In genomic region chrX:2751291-2751690, GRCh38 we compare ENCODE assay signal across 17 cellular contexts. TPM values are rescaled to one million over a fixed set of nuclear protein-coding genes. Genes with fewer than 3 reads are reported as not detected.
"Had no signal": no experiment of that assay in that cellular context is flagged by ENCODE, and none has a peak within 500 bp of the region (broad histone marks: within the 10 kb centered on the region; RNA-seq: fewer than 3 reads in every experiment).

No MANE protein-coding gene starts in this region.

- H3K4me1 Mint-ChIP-seq: activated B cell treated with CpG ODN at 0.5 μM for 24 hours; activated CD4-positive, alpha-beta memory T cell treated with anti-CD3 and anti-CD28 coated beads, Interleukin-2, amount 10 ng/mL, durations not matched to agents 7 days and 5 days; activated CD8-positive, alpha-beta memory T cell treated with anti-CD3 and anti-CD28 coated beads, Interleukin-2, amount 10 ng/mL, durations not matched to agents 7 days and 5 days had no signal

- H3K27me3 Mint-ChIP-seq: activated B cell treated with CpG ODN at 0.5 μM for 24 hours had no signal

- H3K9me3 Mint-ChIP-seq: activated B cell treated with CpG ODN at 0.5 μM for 24 hours; activated CD4-positive, alpha-beta memory T cell treated with anti-CD3 and anti-CD28 coated beads, Interleukin-2, amount 10 ng/mL, durations not matched to agents 7 days and 5 days; dendritic cell treated with granulocyte-macrophage colony-stimulating factor and Interleukin-4, amounts not matched to agents 40 ng/mL and 50 ng/mL, for 4 days; natural killer cell treated with Interleukin-12 subunit alpha and Interleukin-12 subunit beta and Interleukin-15 and Interleukin-18, amount 100 ng/mL, for 72 hours; T-helper 2 cell treated with Interferon-gamma antibody and Interleukin-4, amounts not matched to agents 5 μg/mL and 100 μg/mL, for 36 hours had no signal

- H3K4me3 ChIP-seq: hepatocyte, sigmoid colon, transverse colon, uterus had no signal

- H3K9me3 ChIP-seq: sigmoid colon, transverse colon, uterus had no signal

- H3K4me3 Mint-ChIP-seq: activated B cell treated with CpG ODN at 0.5 μM for 24 hours; activated CD4-positive, alpha-beta memory T cell treated with anti-CD3 and anti-CD28 coated beads, Interleukin-2, amount 10 ng/mL, durations not matched to agents 7 days and 5 days; activated CD8-positive, alpha-beta memory T cell treated with anti-CD3 and anti-CD28 coated beads, Interleukin-2, amount 10 ng/mL, durations not matched to agents 7 days and 5 days; activated naive CD8-positive, alpha-beta T cell; dendritic cell treated with granulocyte-macrophage colony-stimulating factor and Interleukin-4, amounts not matched to agents 40 ng/mL and 50 ng/mL, for 4 days; natural killer cell treated with Interleukin-12 subunit alpha and Interleukin-12 subunit beta and Interleukin-15 and Interleukin-18, amount 100 ng/mL, for 72 hours; T-helper 2 cell treated with Interferon-gamma antibody and Interleukin-4, amounts not matched to agents 5 μg/mL and 100 μg/mL, for 36 hours had no signal

- H3K27ac ChIP-seq: hepatocyte, sigmoid colon, transverse colon, uterus had no signal

- H3K36me3 Mint-ChIP-seq: activated CD8-positive, alpha-beta memory T cell treated with anti-CD3 and anti-CD28 coated beads, Interleukin-2, amount 10 ng/mL, durations not matched to agents 7 days and 5 days; activated naive CD8-positive, alpha-beta T cell; natural killer cell treated with Interleukin-12 subunit alpha and Interleukin-12 subunit beta and Interleukin-15 and Interleukin-18, amount 100 ng/mL, for 72 hours had no signal

- H3K27ac Mint-ChIP-seq: activated B cell treated with CpG ODN at 0.5 μM for 24 hours; activated CD4-positive, alpha-beta memory T cell treated with anti-CD3 and anti-CD28 coated beads, Interleukin-2, amount 10 ng/mL, durations not matched to agents 7 days and 5 days; activated CD8-positive, alpha-beta memory T cell treated with anti-CD3 and anti-CD28 coated beads, Interleukin-2, amount 10 ng/mL, durations not matched to agents 7 days and 5 days; activated naive CD8-positive, alpha-beta T cell; dendritic cell treated with granulocyte-macrophage colony-stimulating factor and Interleukin-4, amounts not matched to agents 40 ng/mL and 50 ng/mL, for 4 days; natural killer cell treated with Interleukin-12 subunit alpha and Interleukin-12 subunit beta and Interleukin-15 and Interleukin-18, amount 100 ng/mL, for 72 hours; T-helper 2 cell treated with Interferon-gamma antibody and Interleukin-4, amounts not matched to agents 5 μg/mL and 100 μg/mL, for 36 hours had no signal

- DNase-seq: activated B cell treated with CpG ODN at 0.5 μM for 24 hours; activated CD4-positive, alpha-beta memory T cell treated with anti-CD3 and anti-CD28 coated beads, Interleukin-2, amount 10 ng/mL, durations not matched to agents 7 days and 5 days; activated CD4-positive, alpha-beta T cell treated with anti-CD3 and anti-CD28 coated beads for 4 hours; activated CD8-positive, alpha-beta memory T cell treated with anti-CD3 and anti-CD28 coated beads, Interleukin-2, amount 10 ng/mL, durations not matched to agents 7 days and 5 days; amniotic stem cell; sigmoid colon; stimulated activated CD4-positive, alpha-beta T cell treated with anti-CD3 and anti-CD28 coated beads, Interleukin-2, amount 100 ng/mL, for 24 hours; stimulated activated naive CD8-positive, alpha-beta T cell treated with anti-CD3 and anti-CD28 coated beads, Interleukin-15, Interleukin-2, amounts not matched to agents 100 U/mL and 50 U/mL, for 24 hours; transverse colon; uterus had no signal

- H3K36me3 ChIP-seq: sigmoid colon, transverse colon, uterus had no signal

RNA-seq across cellular contexts. Expression of gene XG, which starts 0.5 kb away (rescaled TPM):
- total RNA-seq: activated B cell treated with CpG ODN at 0.5 μM for 24 hours; activated CD4-positive, alpha-beta memory T cell treated with anti-CD3 and anti-CD28 coated beads, Interleukin-2, amount 10 ng/mL, durations not matched to agents 7 days and 5 days; activated CD8-positive, alpha-beta memory T cell treated with anti-CD3 and anti-CD28 coated beads, Interleukin-2, amount 10 ng/mL, durations not matched to agents 7 days and 5 days; cerebellum; glomerular endothelial cell; natural killer cell treated with Interleukin-12 subunit alpha and Interleukin-12 subunit beta and Interleukin-15 and Interleukin-18, amount 100 ng/mL, for 72 hours had no signal
